In genomic region chr20:51608060-51608459, GRCh38 we compare ENCODE assay signal across 24 cellular contexts.
DNase-seq lines count a peak whose midpoint lies in the region; ATAC-seq, FAIRE-seq and TF ChIP-seq lines count a peak whose summit lies in the region.
"Had no signal": no experiment of that assay in that cellular context is flagged by ENCODE, and none has a peak within 500 bp of the region (broad histone marks: within the 10 kb centered on the region; RNA-seq: fewer than 3 reads in every experiment).

No MANE protein-coding gene starts in this region.

- TF ChIP-seq POLR2A in GM12892 (IDR thresholded peaks at IDR 0.05; ENCODE audit: low read depth, low read length) = no peak

- peak; percentile 42 for FAIRE-seq in GM12892 (lab: Jason Lieb, UNC)
- FAIRE-seq: islet of Langerhans had no signal

- H3K9me3 Mint-ChIP-seq in activated naive CD4-positive, alpha-beta T cell treated with anti-CD3 and anti-CD28 coated beads for 36 hours = no peaks in the 10 kb centered on the region
- H3K9me3 Mint-ChIP-seq in memory B cell = no peaks in the 10 kb centered on the region
- H3K9me3 Mint-ChIP-seq: activated naive CD4-positive, alpha-beta T cell treated with anti-CD3 and anti-CD28 coated beads, Interleukin-2, amount 50 U/mL, for 72 hours; dendritic cell treated with granulocyte-macrophage colony-stimulating factor and Interleukin-4, amounts not matched to agents 40 ng/mL and 50 ng/mL, for 4 days; nephron; stimulated activated naive B cell treated with anti-CD40 and anti-IgM and Interleukin-4, amounts not matched to agents 10 μg/mL and 1 μg/mL and 100 μg/mL, for 72 hours had no signal

- CTCF ChIA-PET in activated naive CD4-positive, alpha-beta T cell treated with anti-CD3 and anti-CD28 coated beads for 36 hours (lab: Charles Lee) = interaction anchor here (0.5 to 2.5 kb wide), 4 partner anchors 8 to 209 kb away, joined by 3 to 10 read pairs (median 4); no protein-coding TSS in a partner anchor

- H3K36me3 ChIP-seq in OCI-LY1 (ENCODE audit: insufficient read depth, low read length) = no peaks in the 10 kb centered on the region
- H3K36me3 ChIP-seq: SJCRH30 had no signal

- no peaks in the 10 kb centered on the region for H3K79me2 ChIP-seq in OCI-LY1 (ENCODE audit: insufficient read depth, low read length)

- H3K9me3 ChIP-seq in OCI-LY1 (ENCODE audit: low read length) = no peaks in the 10 kb centered on the region
- H3K9me3 ChIP-seq: ascending aorta, gastroesophageal sphincter, left ventricle myocardium inferior, SJCRH30, vagina had no signal

- DNase-seq in activated naive CD4-positive, alpha-beta T cell treated with anti-CD3 and anti-CD28 coated beads for 36 hours = peak; percentile 41
- no peak for DNase-seq in activated naive CD4-positive, alpha-beta T cell treated with anti-CD3 and anti-CD28 coated beads, Interleukin-2, amount 50 U/mL, for 16 hours
- DNase-seq in GM12892 (ENCODE audit: insufficient read length) (no peak), memory B cell (ENCODE audit: low spot score in 2 of 2) (no peak), NAMALWA (ENCODE audit: low spot score) (no peak)
- DNase-seq: H7; hippocampal formation; left ventricle myocardium inferior; NCI-H1092 treated with DMSO at 0.1 percent for 48 hours; NCI-H187 treated with DMSO at 0.1 percent for 48 hours; NCI-H69; SJCRH30; stimulated activated naive B cell treated with anti-CD40 and anti-IgM and Interleukin-4, amounts not matched to agents 10 μg/mL and 1 μg/mL and 100 μg/mL, for 72 hours had no signal

- H3K4me3 Mint-ChIP-seq in activated naive CD4-positive, alpha-beta T cell treated with anti-CD3 and anti-CD28 coated beads for 36 hours = no peak overlapping the region
- no peak overlapping the region for H3K4me3 Mint-ChIP-seq in memory B cell
- H3K4me3 Mint-ChIP-seq: dendritic cell treated with granulocyte-macrophage colony-stimulating factor and Interleukin-4, amounts not matched to agents 40 ng/mL and 50 ng/mL, for 4 days; nephron; stimulated activated naive B cell treated with anti-CD40 and anti-IgM and Interleukin-4, amounts not matched to agents 10 μg/mL and 1 μg/mL and 100 μg/mL, for 72 hours had no signal

- H4K20me1 ChIP-seq in OCI-LY1 (ENCODE audit: insufficient read depth, low read length) = no peaks in the 10 kb centered on the region

- no peaks in the 10 kb centered on the region for H3F3A ChIP-seq in OCI-LY1 (ENCODE audit: insufficient read depth, low read length)

- intact Hi-C loops in activated naive CD4-positive, alpha-beta T cell treated with anti-CD3 and anti-CD28 coated beads for 36 hours (cut with micrococcal nuclease) = loop anchor here (1.0 kb wide), 1 partner anchor 10 kb away; no protein-coding TSS in a partner anchor

- no peak overlapping the region for H3K9ac ChIP-seq in OCI-LY1 (ENCODE audit: low read length)

- H3K27ac ChIP-seq in OCI-LY1 (ENCODE audit: low read depth, low read length, poor library complexity, severe bottlenecking) = no peak overlapping the region
- H3K27ac ChIP-seq: ascending aorta, C4-2B, gastroesophageal sphincter, left ventricle myocardium inferior, SJCRH30, vagina had no signal

- H3K9me2 ChIP-seq in OCI-LY1 (ENCODE audit: low read depth, low read length) = no peaks in the 10 kb centered on the region

- no peak overlapping the region for H3K27ac Mint-ChIP-seq in activated naive CD4-positive, alpha-beta T cell treated with anti-CD3 and anti-CD28 coated beads for 36 hours
- no peak overlapping the region for H3K27ac Mint-ChIP-seq in memory B cell
- H3K27ac Mint-ChIP-seq: dendritic cell treated with granulocyte-macrophage colony-stimulating factor and Interleukin-4, amounts not matched to agents 40 ng/mL and 50 ng/mL, for 4 days; nephron; stimulated activated naive B cell treated with anti-CD40 and anti-IgM and Interleukin-4, amounts not matched to agents 10 μg/mL and 1 μg/mL and 100 μg/mL, for 72 hours had no signal

- H3K27me3 Mint-ChIP-seq in activated naive CD4-positive, alpha-beta T cell treated with anti-CD3 and anti-CD28 coated beads for 36 hours (ENCODE audit: low read depth) = peaks cover 4% of the 10 kb centered on the region
- H3K27me3 Mint-ChIP-seq in memory B cell = peaks cover 29% of the 10 kb centered on the region
- H3K27me3 Mint-ChIP-seq: dendritic cell treated with granulocyte-macrophage colony-stimulating factor and Interleukin-4, amounts not matched to agents 40 ng/mL and 50 ng/mL, for 4 days had no signal

- TF ChIP-seq CTCF in OCI-LY1 (IDR thresholded peaks at IDR 0.05; ENCODE audit: low read length) = no peak

- ATAC-seq in memory B cell (ENCODE audit: low read depth) = peak; percentile 60
- ATAC-seq in HG03139 (IDR thresholded peaks at IDR 0.05; ENCODE audit: unreplicated experiment) = no peak
- ATAC-seq: gastroesophageal sphincter; stimulated activated naive B cell treated with anti-CD40 and anti-IgM and Interleukin-4, amounts not matched to agents 10 μg/mL and 1 μg/mL and 100 μg/mL, for 72 hours had no signal

- peaks cover 29% of the 10 kb centered on the region for H3K4me1 ChIP-seq in OCI-LY1 (ENCODE audit: insufficient read depth, low read length, severe bottlenecking)
- H3K4me1 ChIP-seq: ascending aorta, left ventricle myocardium inferior, vagina had no signal

- 0 out of 2 replicates have a peak overlapping the region, but pooled peaks have one; percentile 6 for H3K4me2 ChIP-seq in OCI-LY1 (ENCODE audit: low read length)
- H3K4me2 ChIP-seq: smooth muscle cell had no signal

- peaks cover 6% of the 10 kb centered on the region for H3K4me1 Mint-ChIP-seq in activated naive CD4-positive, alpha-beta T cell treated with anti-CD3 and anti-CD28 coated beads for 36 hours (ENCODE audit: low read depth)
- H3K4me1 Mint-ChIP-seq in memory B cell = peaks cover 14% of the 10 kb centered on the region
- H3K4me1 Mint-ChIP-seq: nephron; stimulated activated naive B cell treated with anti-CD40 and anti-IgM and Interleukin-4, amounts not matched to agents 10 μg/mL and 1 μg/mL and 100 μg/mL, for 72 hours had no signal

- H3K27me3 ChIP-seq in OCI-LY1 (ENCODE audit: insufficient read depth, low read length) = no peaks in the 10 kb centered on the region
- H3K27me3 ChIP-seq: ascending aorta, gastroesophageal sphincter, vagina had no signal

- no peak overlapping the region for H2AFZ ChIP-seq in OCI-LY1 (ENCODE audit: low read length)

- H3K36me3 Mint-ChIP-seq in activated naive CD4-positive, alpha-beta T cell treated with anti-CD3 and anti-CD28 coated beads for 36 hours (ENCODE audit: low read depth) = no peaks in the 10 kb centered on the region
- H3K36me3 Mint-ChIP-seq in memory B cell = no peaks in the 10 kb centered on the region
- H3K36me3 Mint-ChIP-seq: activated naive CD4-positive, alpha-beta T cell treated with anti-CD3 and anti-CD28 coated beads, Interleukin-2, amount 50 U/mL, for 72 hours; stimulated activated naive B cell treated with anti-CD40 and anti-IgM and Interleukin-4, amounts not matched to agents 10 μg/mL and 1 μg/mL and 100 μg/mL, for 72 hours had no signal

- H3K4me3 ChIP-seq in OCI-LY1 (ENCODE audit: low read depth, low read length, poor library complexity, severe bottlenecking) = no peak overlapping the region
- H3K4me3 ChIP-seq: ascending aorta, gastroesophageal sphincter, left ventricle myocardium inferior, SJCRH30, smooth muscle cell, vagina had no signal
